ENCODE assay signal across 2 cellular contexts in the genomic region with DNA sequence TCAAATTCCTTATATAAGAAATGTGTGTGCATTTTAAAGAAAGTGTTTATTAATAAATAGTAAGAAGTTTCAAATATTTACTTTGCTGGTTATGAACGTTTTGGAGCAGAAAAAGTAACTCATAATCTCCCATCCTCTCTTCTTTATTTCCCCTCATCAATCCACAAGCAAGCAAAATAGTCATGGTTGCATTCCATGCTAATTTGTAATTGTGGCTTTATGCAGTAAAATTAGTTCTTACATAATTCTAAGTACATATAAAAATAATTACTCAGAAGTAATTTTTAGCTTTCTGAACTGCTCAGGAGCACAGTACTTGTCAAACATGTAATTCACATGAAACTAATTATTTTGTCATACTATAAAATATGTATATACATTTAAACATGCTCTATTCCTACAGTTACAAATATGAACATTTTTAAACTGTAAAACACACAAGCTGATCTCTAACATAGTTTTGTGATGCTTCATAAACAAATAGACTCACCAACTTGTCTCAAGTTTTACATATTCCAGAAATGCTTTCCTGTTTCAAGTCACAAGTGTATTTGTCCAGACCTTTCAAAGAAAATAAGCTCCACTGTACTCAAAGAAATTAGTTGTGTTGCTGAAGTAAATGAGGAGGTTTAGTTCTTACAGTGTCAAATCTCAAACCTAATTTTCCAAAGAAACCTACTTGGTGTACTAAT.
A peak's percentile ranks its signal among the peaks of the same experiment; 100 is the strongest.
TF ChIP-seq lines count a peak whose summit lies in the region.

No MANE protein-coding gene starts in this region.

TF ChIP-seq in SK-N-SH treated with all-trans-retinoic acid at 6 μM for 48 hours, 23 proteins besides CTCF, POLR2A, EP300 and RAD21:
- no peak for TF ChIP-seq ZC3H10 (CRISPR knock-in tag; IDR thresholded peaks at IDR 0.05)
- TF ChIP-seq CSDC2 (CRISPR knock-in tag; IDR thresholded peaks at IDR 0.05) = no peak
- peak; percentile 4; the same call in 1 of the 2 replicates for TF ChIP-seq TOX (CRISPR knock-in tag; IDR thresholded peaks at IDR 0.05; ENCODE audit: borderline replicate concordance)
- TF ChIP-seq, protein P1, sequence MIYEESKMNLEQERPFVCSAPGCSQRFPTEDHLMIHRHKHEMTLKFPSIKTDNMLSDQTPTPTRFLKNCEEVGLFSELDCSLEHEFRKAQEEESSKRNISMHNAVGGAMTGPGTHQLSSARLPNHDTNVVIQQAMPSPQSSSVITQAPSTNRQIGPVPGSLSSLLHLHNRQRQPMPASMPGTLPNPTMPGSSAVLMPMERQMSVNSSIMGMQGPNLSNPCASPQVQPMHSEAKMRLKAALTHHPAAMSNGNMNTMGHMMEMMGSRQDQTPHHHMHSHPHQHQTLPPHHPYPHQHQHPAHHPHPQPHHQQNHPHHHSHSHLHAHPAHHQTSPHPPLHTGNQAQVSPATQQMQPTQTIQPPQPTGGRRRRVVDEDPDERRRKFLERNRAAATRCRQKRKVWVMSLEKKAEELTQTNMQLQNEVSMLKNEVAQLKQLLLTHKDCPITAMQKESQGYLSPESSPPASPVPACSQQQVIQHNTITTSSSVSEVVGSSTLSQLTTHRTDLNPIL (CRISPR knock-in tag; IDR thresholded peaks at IDR 0.05; ENCODE audit: low read depth) = no peak
- TF ChIP-seq, protein P2, sequence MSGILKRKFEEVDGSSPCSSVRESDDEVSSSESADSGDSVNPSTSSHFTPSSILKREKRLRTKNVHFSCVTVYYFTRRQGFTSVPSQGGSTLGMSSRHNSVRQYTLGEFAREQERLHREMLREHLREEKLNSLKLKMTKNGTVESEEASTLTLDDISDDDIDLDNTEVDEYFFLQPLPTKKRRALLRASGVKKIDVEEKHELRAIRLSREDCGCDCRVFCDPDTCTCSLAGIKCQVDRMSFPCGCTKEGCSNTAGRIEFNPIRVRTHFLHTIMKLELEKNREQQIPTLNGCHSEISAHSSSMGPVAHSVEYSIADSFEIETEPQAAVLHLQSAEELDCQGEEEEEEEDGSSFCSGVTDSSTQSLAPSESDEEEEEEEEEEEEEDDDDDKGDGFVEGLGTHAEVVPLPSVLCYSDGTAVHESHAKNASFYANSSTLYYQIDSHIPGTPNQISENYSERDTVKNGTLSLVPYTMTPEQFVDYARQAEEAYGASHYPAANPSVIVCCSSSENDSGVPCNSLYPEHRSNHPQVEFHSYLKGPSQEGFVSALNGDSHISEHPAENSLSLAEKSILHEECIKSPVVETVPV (CRISPR knock-in tag; IDR thresholded peaks at IDR 0.05) = no peak
- TF ChIP-seq ARNTL (CRISPR knock-in tag; IDR thresholded peaks at IDR 0.05; ENCODE audit: borderline replicate concordance, low read depth) = no peak
- TF ChIP-seq, protein P3, sequence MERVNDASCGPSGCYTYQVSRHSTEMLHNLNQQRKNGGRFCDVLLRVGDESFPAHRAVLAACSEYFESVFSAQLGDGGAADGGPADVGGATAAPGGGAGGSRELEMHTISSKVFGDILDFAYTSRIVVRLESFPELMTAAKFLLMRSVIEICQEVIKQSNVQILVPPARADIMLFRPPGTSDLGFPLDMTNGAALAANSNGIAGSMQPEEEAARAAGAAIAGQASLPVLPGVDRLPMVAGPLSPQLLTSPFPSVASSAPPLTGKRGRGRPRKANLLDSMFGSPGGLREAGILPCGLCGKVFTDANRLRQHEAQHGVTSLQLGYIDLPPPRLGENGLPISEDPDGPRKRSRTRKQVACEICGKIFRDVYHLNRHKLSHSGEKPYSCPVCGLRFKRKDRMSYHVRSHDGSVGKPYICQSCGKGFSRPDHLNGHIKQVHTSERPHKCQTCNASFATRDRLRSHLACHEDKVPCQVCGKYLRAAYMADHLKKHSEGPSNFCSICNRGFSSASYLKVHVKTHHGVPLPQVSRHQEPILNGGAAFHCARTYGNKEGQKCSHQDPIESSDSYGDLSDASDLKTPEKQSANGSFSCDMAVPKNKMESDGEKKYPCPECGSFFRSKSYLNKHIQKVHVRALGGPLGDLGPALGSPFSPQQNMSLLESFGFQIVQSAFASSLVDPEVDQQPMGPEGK (CRISPR knock-in tag; IDR thresholded peaks at IDR 0.05; ENCODE audit: borderline replicate concordance) = no peak
- no peak for TF ChIP-seq ZFP30 (CRISPR knock-in tag; IDR thresholded peaks at IDR 0.05)

TF ChIP-seq in SK-N-SH, 30 proteins besides CTCF, POLR2A, EP300 and RAD21:
- no peak for TF ChIP-seq GATA2 (CRISPR knock-in tag; IDR thresholded peaks at IDR 0.05)
